ENCODE assay signal across 28 cellular contexts in genomic region chr10:3759397-3759796, GRCh38. TPM values are rescaled to one million over a fixed set of nuclear protein-coding genes. Genes with fewer than 3 reads are reported as not detected.
DNase-seq lines count a peak whose midpoint lies in the region; ATAC-seq, FAIRE-seq and TF ChIP-seq lines count a peak whose summit lies in the region.
"Had no signal": no experiment of that assay in that cellular context is flagged by ENCODE, and none has a peak within 500 bp of the region (broad histone marks: within the 10 kb centered on the region; RNA-seq: fewer than 3 reads in every experiment).

No MANE protein-coding gene starts in this region.

- H3K27ac ChIP-seq in Panc1 (ENCODE audit: low read length) (peak overlapping the region; percentile 78), K562 (ENCODE audit: extremely low read depth, low read depth, low read length) (no peak overlapping the region), trophoblast cell (ENCODE audit: low read depth, low read length) (no peak overlapping the region)
- H3K27ac ChIP-seq: BLaER1, gastroesophageal sphincter, pancreas, thyroid gland had no signal

- H3K79me1 ChIP-seq in trophoblast cell (ENCODE audit: low read length): peaks cover 35% of the 10 kb centered on the region

- H3K4me3 ChIP-seq in Panc1 (ENCODE audit: low read depth in 2 of 2, low read length in 2 of 2): no peak overlapping the region
- H3K4me3 ChIP-seq in K562: no peak overlapping the region
- H3K4me3 ChIP-seq in trophoblast cell (ENCODE audit: low read depth, low read length): no peak overlapping the region
- H3K4me3 ChIP-seq: BLaER1, gastroesophageal sphincter, left lung, pancreas, thyroid gland had no signal

- H3K27me3 ChIP-seq in Panc1 (ENCODE audit: control insufficient read depth, insufficient read depth, low read length) (no peaks in the 10 kb centered on the region), K562 (ENCODE audit: control insufficient read depth in 2 of 2, insufficient read depth in 2 of 2, low read length in 2 of 2) (peaks cover 0 to 5% of the 10 kb centered on the region in 2 experiments; a peak in 1 of 5 replicates), trophoblast cell (ENCODE audit: insufficient read depth, low read length) (no peaks in the 10 kb centered on the region)
- H3K27me3 ChIP-seq: BLaER1, gastroesophageal sphincter, left lung, pancreas, thyroid gland had no signal

- H3K23ac ChIP-seq in trophoblast cell (ENCODE audit: low read length): no peak overlapping the region

- ATAC-seq in activated T-cell treated with anti-CD3 and anti-CD28 coated beads, Interleukin-2, amount 50 U/mL, for 72 hours (replicated peaks in 1 of 2): no peak
- ATAC-seq in Panc1: no peak
- ATAC-seq in K562: no peak
- no peak for ATAC-seq in GM18517 (IDR thresholded peaks at IDR 0.05; ENCODE audit: unreplicated experiment)
- ATAC-seq: activated CD4-positive, CD25-positive, alpha-beta regulatory T cell treated with anti-CD3 and anti-CD28 coated beads, Interleukin-2, amount 50 U/mL, for 24 hours; esophagus mucosa; gastroesophageal sphincter; left lung; pancreas; Right ventricle myocardium inferior had no signal

- CTCF ChIA-PET in Panc1 (lab: Charles Lee) (no interaction called here), K562 (lab: Yijun Ruan, JAX; ENCODE audit: low intra/inter-chr PET ratio) (interaction anchor here (0.6 to 0.8 kb wide), 2 partner anchors 15 to 86 kb away, joined by 3 read pairs; no protein-coding TSS in a partner anchor)

- no peak for DNase-seq in activated T-cell treated with anti-CD3 and anti-CD28 coated beads, Interleukin-2, amount 50 U/mL, for 72 hours
- DNase-seq in activated T-cell treated with anti-CD3 and anti-CD28 coated beads for 4 hours (no peak), Panc1 (ENCODE audit: low read depth, low spot score) (no peak), K562 (ENCODE audit: extremely low read depth in 1 of 4, low spot score in 3 of 4) (no peak), trophoblast cell (no peak), DMS 273 (lab: John Stamatoyannopoulos, UW; ENCODE audit: unreplicated experiment) (no peak)
- no peak for DNase-seq in stimulated activated CD4-positive, alpha-beta T cell treated with anti-CD3 and anti-CD28 coated beads, Interleukin-4, amount 100 ng/mL, for 24 hours
- DNase-seq: activated gamma-delta T cell; amniotic stem cell; HFFc6; hippocampal formation; NCI-H1105; NCI-H2029; NCI-H345; NCI-H774; pancreas; stimulated activated naive CD4-positive, alpha-beta T cell; thyroid gland had no signal

- H3K9me1 ChIP-seq in K562 (ENCODE audit: control insufficient read depth, insufficient read depth, low read length): no peaks in the 10 kb centered on the region

- no peak overlapping the region for H3K9ac ChIP-seq in K562 (ENCODE audit: insufficient read depth in 1 of 2, low read depth in 2 of 2, low read length in 2 of 2)
- H3K9ac ChIP-seq in trophoblast cell (ENCODE audit: low read length): no peak overlapping the region
- H3K9ac ChIP-seq: BLaER1 had no signal

- peak overlapping the region in 1 of 2 donors; percentile 42 for H3K4me3 Mint-ChIP-seq in activated T-cell treated with anti-CD3 and anti-CD28 coated beads, Interleukin-2, amount 50 U/mL, for 72 hours
- H3K4me3 Mint-ChIP-seq: HFFc6, mesothelial cell of epicardium, nephron had no signal

- no peak for FAIRE-seq in K562 (lab: Jason Lieb, UNC)
- FAIRE-seq: colon, pancreas had no signal

- 12% methylated on average over 2 of the region's 2 CpGs for WGBS in K562 (ENCODE audit: insufficient coverage, low coverage, missing lambda C conversion rate)
- WGBS in trophoblast cell (ENCODE audit: extremely low coverage, insufficient coverage, insufficient read length): no CpG with 5 or more reads among the region's 2 CpGs

- no peak overlapping the region for H3K18ac ChIP-seq in trophoblast cell (ENCODE audit: low read length)

- no peak overlapping the region for H2AK5ac ChIP-seq in trophoblast cell (ENCODE audit: low read length)

- no peak overlapping the region for H4K8ac ChIP-seq in trophoblast cell (ENCODE audit: low read depth, low read length)

- H3K79me2 ChIP-seq in K562 (ENCODE audit: control insufficient read depth, insufficient read depth, low read length) (no peaks in the 10 kb centered on the region), trophoblast cell (ENCODE audit: control insufficient read depth, insufficient read depth, low read length, poor library complexity) (no peaks in the 10 kb centered on the region)

- peaks cover 4% of the 10 kb centered on the region; the same call in 1 of the 2 replicates for H4K20me1 ChIP-seq in K562 (replicated peaks; ENCODE audit: control insufficient read depth, insufficient read depth, low read length)
- H4K20me1 ChIP-seq: BLaER1 had no signal

- no peak for TF ChIP-seq EP300 in K562 (IDR thresholded peaks at IDR 0.05; ENCODE audit: low read length)

- H3K9me3 ChIP-seq in Panc1 (ENCODE audit: control insufficient read depth, insufficient read depth, low read depth, low read length) (no peaks in the 10 kb centered on the region), K562 (replicated peaks; ENCODE audit: control insufficient read depth, insufficient read depth, low read depth, low read length) (no peaks in the 10 kb centered on the region), trophoblast cell (ENCODE audit: insufficient read depth, low read depth, low read length) (no peaks in the 10 kb centered on the region)
- H3K9me3 ChIP-seq: gastroesophageal sphincter, left lung, pancreas, thyroid gland had no signal

- H2BK120ac ChIP-seq in trophoblast cell (ENCODE audit: insufficient read depth, low read length, poor library complexity): no peak overlapping the region

- BruUV-seq in Panc1 (replicated peaks; lab: Mats Ljungman, UMichigan) (no TSS peak), K562 (replicated peaks; lab: Mats Ljungman, UMichigan) (no TSS peak)

- no peak for TF ChIP-seq POLR2A in K562 (conservative IDR thresholded peaks at IDR 0.05)

- no peak overlapping the region for H3K14ac ChIP-seq in trophoblast cell (ENCODE audit: low read length)

- no peak overlapping the region for H3K4me2 ChIP-seq in K562 (ENCODE audit: insufficient read depth, low read length)
- no peak overlapping the region for H3K4me2 ChIP-seq in trophoblast cell (ENCODE audit: low read length)
- H3K4me2 ChIP-seq: BLaER1 had no signal

- no peak for TF ChIP-seq RAD21 in K562 (CRISPR knock-in tag; conservative IDR thresholded peaks at IDR 0.05 in 1 of 2, IDR thresholded peaks at IDR 0.05 in 1 of 2)

- peaks cover 5 to 16% of the 10 kb centered on the region in 2 donors for H3K36me3 Mint-ChIP-seq in activated T-cell treated with anti-CD3 and anti-CD28 coated beads, Interleukin-2, amount 50 U/mL, for 72 hours (ENCODE audit: insufficient read depth in 2 of 2)
- H3K36me3 Mint-ChIP-seq: mesothelial cell of epicardium had no signal

- no peak overlapping the region for H4K12ac ChIP-seq in trophoblast cell (ENCODE audit: low read depth, low read length)

- intact Hi-C loops in Panc1 (cut with micrococcal nuclease; ENCODE audit: unreplicated experiment): no loop called here
- intact Hi-C loops in K562 (cut with micrococcal nuclease): no loop called here

- H2AFZ ChIP-seq in K562 (ENCODE audit: low read depth, low read length) (no peak overlapping the region), trophoblast cell (ENCODE audit: insufficient read depth, low read length, poor library complexity) (no peak overlapping the region)

- POLR2A ChIA-PET in Panc1 (lab: Charles Lee): no interaction called here
- POLR2A ChIA-PET in K562 (lab: Yijun Ruan, JAX): interaction anchor here (0.6 kb wide), 1 partner anchor 92 kb away, joined by 3 read pairs; no protein-coding TSS in a partner anchor

- H4K91ac ChIP-seq in trophoblast cell (ENCODE audit: low read depth, low read length): no peak overlapping the region

- H3K4me1 ChIP-seq in Panc1 (ENCODE audit: control insufficient read depth, insufficient read depth, low read length) (peaks cover 69% of the 10 kb centered on the region), K562 (replicated peaks in 1 of 2; ENCODE audit: control insufficient read depth in 2 of 2, insufficient read depth in 2 of 2, low read length in 2 of 2) (peaks cover 11 to 40% of the 10 kb centered on the region in 2 experiments), trophoblast cell (ENCODE audit: control insufficient read depth in 1 of 2, insufficient read depth in 2 of 2, low read length in 2 of 2) (peaks cover 30 to 41% of the 10 kb centered on the region in 2 experiments)
- H3K4me1 ChIP-seq: thyroid gland had no signal

- no peak overlapping the region for H3K4ac ChIP-seq in trophoblast cell (ENCODE audit: low read depth, low read length)

- H3K4me1 Mint-ChIP-seq in activated T-cell treated with anti-CD3 and anti-CD28 coated beads, Interleukin-2, amount 50 U/mL, for 72 hours (ENCODE audit: low read depth): peaks cover 96% of the 10 kb centered on the region

- peaks cover 5 to 6% of the 10 kb centered on the region in 2 donors for H3K9me3 Mint-ChIP-seq in activated T-cell treated with anti-CD3 and anti-CD28 coated beads, Interleukin-2, amount 50 U/mL, for 72 hours
- H3K9me3 Mint-ChIP-seq: HFFc6, mesothelial cell of epicardium, nephron had no signal

- TF ChIP-seq CTCF in Panc1 (IDR thresholded peaks at IDR 0.05): no peak
- no peak for TF ChIP-seq CTCF in K562 (IDR thresholded peaks at IDR 0.05 in 2 of 3, conservative IDR thresholded peaks at IDR 0.05 in 1 of 3; ENCODE audit: insufficient read depth in 2 of 3, low read depth in 1 of 3, low read length in 3 of 3)

- no peak overlapping the region for H2BK5ac ChIP-seq in trophoblast cell (ENCODE audit: low read depth, low read length, poor library complexity)

- peak overlapping the region; percentile 70 for H3K27ac Mint-ChIP-seq in activated T-cell treated with anti-CD3 and anti-CD28 coated beads, Interleukin-2, amount 50 U/mL, for 72 hours
- H3K27ac Mint-ChIP-seq: HFFc6, mesothelial cell of epicardium, nephron had no signal

- H3K27me3 Mint-ChIP-seq in activated T-cell treated with anti-CD3 and anti-CD28 coated beads, Interleukin-2, amount 50 U/mL, for 72 hours (ENCODE audit: low read depth): no peaks in the 10 kb centered on the region

- peak overlapping the region; percentile 48 for H2BK12ac ChIP-seq in trophoblast cell (ENCODE audit: low read length)

- H3K36me3 ChIP-seq in Panc1 (ENCODE audit: control insufficient read depth, insufficient read depth, low read length): no peaks in the 10 kb centered on the region
- H3K36me3 ChIP-seq in K562 (ENCODE audit: control insufficient read depth, insufficient read depth, low read length): no peaks in the 10 kb centered on the region; the same call in 2 of the 3 replicates
- no peaks in the 10 kb centered on the region for H3K36me3 ChIP-seq in trophoblast cell (ENCODE audit: control insufficient read depth in 1 of 2, insufficient read depth in 2 of 2, low read length in 2 of 2)
- H3K36me3 ChIP-seq: BLaER1, gastroesophageal sphincter, left lung, pancreas, thyroid gland had no signal

- in situ Hi-C loops in Panc1 (cut with HindIII; ENCODE audit: low pct_unique_long_range_greater_than_20kb, low sequenced_read_pairs) (no loop called here), K562 (cut with MboI) (no loop called here)

RNA-seq across cellular contexts. Expression of gene KLF6, which starts 25.6 kb away (rescaled TPM):
- total RNA-seq in activated T-cell treated with anti-CD3 and anti-CD28 coated beads, Interleukin-2, amount 50 U/mL, for 72 hours: 100 to 1,000 TPM; 184 to 240 TPM
- total RNA-seq in Panc1 (2021; ENCODE audit: unreplicated experiment) (177 TPM), K562 (2014; rRNA removed) (6.9 and 10.3 TPM in 2 replicates), K562 (2014; rRNA removed; fragmentation: Illumina TruSeq; extraction: Trizol) (7.4 and 8.0 TPM in 2 replicates), K562 (2015; rRNA removed; fragmentation: Illumina TruSeq; extraction: Trizol) (4.5 TPM in 2 replicates), K562 (2021) (23.9 and 25.2 TPM in 2 replicates)
- polyA plus RNA-seq in Panc1 (2012; ENCODE audit: insufficient read length): 108 TPM
- total RNA-seq in K562 (2011; cell fraction: chromatin; rRNA removed; ENCODE audit: low replicate concordance): 54.5 and 86.4 TPM in 2 replicates
- 136 and 139 TPM in 2 replicates for total RNA-seq in K562 (2011; cell fraction: nucleolus; rRNA removed)
- total RNA-seq in K562 (2011; cell fraction: nucleoplasm; rRNA removed): 92.4 and 113 TPM in 2 replicates
- polyA plus RNA-seq in K562 (2011; rRNA removed) (11.7 and 19.1 TPM in 2 replicates), K562 (2014; fragmentation: Illumina TruSeq; extraction: Trizol) (11.1 and 12.6 TPM in 2 replicates), K562 (2014; fragmentation: Nextera tagmentation; extraction: Ambion mirVana) (1 to 10 TPM; 3.2 to 3.7 TPM), K562 (2014; rRNA removed) (8.6 and 10.2 TPM in 2 replicates)
- 6.6 and 12.0 TPM in 2 replicates for polyA plus RNA-seq in K562 (2011; cell fraction: cytosol; rRNA removed)
- 52.6 and 53.4 TPM in 2 replicates for polyA plus RNA-seq in K562 (2011; cell fraction: nucleus; rRNA removed)
- 14.7 and 29.2 TPM in 2 replicates for polyA plus RNA-seq in K562 (2012)
- polyA minus RNA-seq in K562 (2011; rRNA and poly(A)+ RNA removed): 33.0 and 43.0 TPM in 2 replicates
- 10.3 and 16.2 TPM in 2 replicates for polyA minus RNA-seq in K562 (2011; cell fraction: cytosol; rRNA and poly(A)+ RNA removed)
- polyA minus RNA-seq in K562 (2011; cell fraction: nucleus; rRNA and poly(A)+ RNA removed): 87.2 and 133 TPM in 2 replicates
- 113 TPM in 2 replicates for polyA plus RNA-seq in trophoblast cell (2013)
